ENCODE assay signal across 8 cellular contexts in the genomic region with DNA sequence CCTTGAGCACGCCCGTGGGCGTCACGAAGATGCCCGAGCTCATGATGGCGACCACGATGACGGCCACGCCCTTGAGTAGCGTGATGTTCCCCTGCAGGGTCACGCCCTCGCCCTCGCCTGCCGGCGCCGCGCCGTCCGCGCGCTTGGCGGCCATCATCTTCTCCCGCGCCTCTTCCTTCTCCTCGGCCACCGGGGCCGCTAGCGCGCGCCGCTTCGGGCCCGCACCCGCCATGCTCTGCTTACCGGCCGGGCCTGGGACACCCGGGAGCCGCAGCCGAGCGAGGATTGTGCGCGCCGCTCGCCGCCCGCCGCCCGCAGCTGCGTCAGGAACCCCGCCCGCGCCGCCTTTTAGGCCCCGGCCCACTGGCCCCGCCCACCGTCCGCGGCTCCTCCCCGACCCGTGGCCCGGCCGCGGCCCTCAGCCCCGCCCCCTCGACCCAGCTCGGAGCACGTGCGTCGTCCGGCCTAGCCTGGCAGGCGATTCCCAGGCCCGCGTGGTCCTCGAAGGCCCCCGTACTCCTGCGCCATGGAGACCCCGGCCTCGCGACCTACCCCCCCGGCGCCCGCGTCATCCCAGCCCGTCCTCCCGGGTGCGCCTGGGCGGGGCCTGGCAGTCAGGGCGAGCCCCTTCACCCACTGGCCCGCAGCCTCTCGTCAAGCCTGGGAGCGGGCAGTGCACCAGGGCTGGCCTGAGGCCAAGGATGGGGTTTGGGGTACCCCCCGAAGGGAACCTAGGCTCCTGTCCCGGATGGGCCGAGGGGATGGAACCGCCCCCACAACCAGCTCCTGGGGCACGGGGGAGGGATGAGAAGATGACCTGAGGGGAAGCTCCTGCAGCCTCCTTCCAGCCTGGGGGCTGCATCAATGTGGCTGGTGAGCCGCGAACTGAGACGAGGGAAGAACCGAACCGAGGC.
DNase-seq lines count a peak whose midpoint lies in the region; ATAC-seq and TF ChIP-seq lines count a peak whose summit lies in the region.
"Not testable (repeated sequence)": the region's sequence is repeated elsewhere in the genome, so short reads cannot be mapped to it uniquely, and the experiment has no call there.

No MANE protein-coding gene starts in this region.

- not testable (repeated sequence) for DNase-seq in BJ (ENCODE audit: low read depth)
- peak; percentile 61 for DNase-seq in GM19240 (ENCODE audit: insufficient read length, low spot score)
- DNase-seq in NCI-H524 (lab: John Stamatoyannopoulos, UW): peak; percentile 92 to 93
- peak; percentile 98 for DNase-seq in activated CD4-positive, alpha-beta T cell treated with anti-CD3 and anti-CD28 coated beads for 48 hours
- peak; percentile 97 for DNase-seq in colonic mucosa
- DNase-seq in left colon: peak; percentile 96 to 100
- peak; percentile 100 for DNase-seq in stimulated activated CD4-positive, alpha-beta T cell treated with anti-CD3 and anti-CD28 coated beads, Interleukin-1b, Interleukin-23, amount 100 ng/mL, for 4 hours (ENCODE audit: low read depth in 2 of 2)

- H3K9me3 ChIP-seq in colonic mucosa: not testable (repeated sequence)

- intact Hi-C loops in colonic mucosa (cut with DNase I); left colon (cut with DNase I, micrococcal nuclease): not testable (repeated sequence)

- peak overlapping the region; percentile 73 for H3K27ac ChIP-seq in colonic mucosa

- ATAC-seq in HG03442 (IDR thresholded peaks at IDR 0.05; ENCODE audit: unreplicated experiment) (peak; percentile 60), left colon (peak; percentile 79)

- not testable (repeated sequence) for TF ChIP-seq CTCF in BJ (IDR thresholded peaks at IDR 0.05; ENCODE audit: insufficient read depth, low read depth, low read length); colonic mucosa (IDR thresholded peaks at IDR 0.05)

- H3K27me3 ChIP-seq in BJ (ENCODE audit: control insufficient read depth, insufficient read depth, low read length); colonic mucosa: not testable (repeated sequence)

- not testable (repeated sequence) for H3K36me3 ChIP-seq in BJ (ENCODE audit: control insufficient read depth, insufficient read depth, low read length); colonic mucosa

- H3K9ac ChIP-seq in colonic mucosa (ENCODE audit: low read depth in 2 of 2, low read length in 2 of 2): peak overlapping the region; percentile 12 to 86

- H3K4me3 ChIP-seq in BJ (ENCODE audit: low read depth, low read length): peak overlapping the region; percentile 74
- H3K4me3 ChIP-seq in colonic mucosa: peak overlapping the region; percentile 60

- H3K4me1 ChIP-seq in colonic mucosa: not testable (repeated sequence)

- CTCF ChIA-PET in BJ (lab: Yijun Ruan, JAX): interaction anchor here (1.0 kb wide), 1 partner anchor 35 kb away, joined by 3 read pairs; no protein-coding TSS in a partner anchor

- POLR2A ChIA-PET in BJ (lab: Charles Lee): not testable (repeated sequence)
